ENCODE assay signal across 8 cellular contexts in the genomic region with DNA sequence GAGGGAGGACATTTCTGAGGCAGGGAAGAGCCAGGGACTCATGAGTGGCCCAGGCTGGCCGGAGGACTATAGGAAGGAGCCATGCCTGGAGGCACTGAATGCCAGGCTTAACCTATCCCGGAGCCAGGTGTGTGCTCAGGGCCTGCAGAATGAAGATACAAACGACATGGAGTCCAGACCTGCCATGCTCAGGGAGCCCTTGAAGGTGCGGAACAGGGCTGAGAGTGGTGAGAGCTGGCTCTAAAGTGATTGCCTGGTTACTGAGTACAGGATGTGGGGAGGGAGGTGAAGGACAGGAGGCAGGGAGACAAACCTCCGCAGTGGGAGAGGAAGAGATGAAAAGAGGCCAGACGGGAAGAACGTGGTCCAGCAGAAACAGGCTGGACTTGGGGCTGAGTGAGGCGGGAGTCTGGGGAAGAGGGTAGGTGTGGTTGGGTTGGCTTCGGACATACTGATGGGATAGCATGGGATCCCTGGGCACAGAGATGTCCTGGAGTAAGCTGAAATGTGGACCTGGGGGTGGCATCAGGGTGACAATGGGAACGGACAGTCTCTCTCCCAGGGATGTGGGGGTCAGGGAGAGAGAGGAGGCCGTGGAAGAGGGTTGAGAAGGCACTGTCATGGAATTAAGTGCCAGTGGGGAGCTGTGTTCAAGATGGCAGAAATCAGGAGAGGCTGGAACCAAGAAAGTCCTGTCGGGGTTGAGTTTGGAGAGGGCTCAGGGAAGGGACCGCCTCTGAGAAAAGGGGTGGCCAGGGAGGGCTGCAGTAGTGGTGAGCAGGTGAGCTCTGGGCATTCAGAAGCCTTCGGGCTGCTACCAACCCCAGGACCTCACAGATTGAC. TPM values are rescaled to one million over a fixed set of nuclear protein-coding genes. Genes with fewer than 3 reads are reported as not detected.
DNase-seq lines count a peak whose midpoint lies in the region; ATAC-seq and TF ChIP-seq lines count a peak whose summit lies in the region.

No MANE protein-coding gene starts in this region.

- peaks cover 40% of the 10 kb centered on the region for H3K4me1 Mint-ChIP-seq in activated naive CD4-positive, alpha-beta T cell treated with anti-CD3 and anti-CD28 coated beads for 36 hours (ENCODE audit: low read depth)

- CTCF ChIA-PET in activated naive CD4-positive, alpha-beta T cell treated with anti-CD3 and anti-CD28 coated beads for 36 hours (lab: Charles Lee), result interaction anchor here (1.5 to 3.4 kb wide), 4 partner anchors 10 to 25 kb away, joined by 4 to 25 read pairs (median 11); no protein-coding TSS in a partner anchor

- intact Hi-C loops in activated naive CD4-positive, alpha-beta T cell treated with anti-CD3 and anti-CD28 coated beads for 36 hours (cut with micrococcal nuclease), result loop anchor here (1.0 to 5.0 kb wide), 5 partner anchors 10 to 195 kb away; a partner anchor contains a TSS
- intact Hi-C loops in ascending aorta (cut with DNase I) (loop anchor here (2.0 kb wide), 2 partner anchors 15 to 47 kb away; a partner anchor contains a TSS), right lobe of liver (cut with DNase I) (no loop called here), upper lobe of right lung (cut with DNase I) (no loop called here)

- TF ChIP-seq CTCF in ascending aorta (IDR thresholded peaks at IDR 0.05) (no peak), right lobe of liver (IDR thresholded peaks at IDR 0.05) (no peak), upper lobe of right lung (IDR thresholded peaks at IDR 0.05) (no peak)

- peak overlapping the region in 1 of 2 donors; percentile 76 for H3K4me3 ChIP-seq in ascending aorta
- H3K4me3 ChIP-seq in right lobe of liver, result peak overlapping the region in 1 of 3 donors; percentile 87
- H3K4me3 ChIP-seq in upper lobe of right lung, result peak overlapping the region; percentile 85

- peaks cover 40% of the 10 kb centered on the region for H3K36me3 Mint-ChIP-seq in activated naive CD4-positive, alpha-beta T cell treated with anti-CD3 and anti-CD28 coated beads for 36 hours (ENCODE audit: low read depth)

- H3K4me3 Mint-ChIP-seq in activated naive CD4-positive, alpha-beta T cell treated with anti-CD3 and anti-CD28 coated beads for 36 hours, result peak overlapping the region; percentile 71

- TF ChIP-seq POLR2A in right lobe of liver (IDR thresholded peaks at IDR 0.05), result no peak

- H3K9me3 Mint-ChIP-seq in activated naive CD4-positive, alpha-beta T cell treated with anti-CD3 and anti-CD28 coated beads for 36 hours, result no peaks in the 10 kb centered on the region

- H3K27ac ChIP-seq in ascending aorta (peak overlapping the region; percentile 91 to 98), right lobe of liver (peak overlapping the region; percentile 72 to 90 (median 81)), upper lobe of right lung (peak overlapping the region; percentile 96)

- peak; percentile 65 for DNase-seq in activated naive CD4-positive, alpha-beta T cell treated with anti-CD3 and anti-CD28 coated beads for 36 hours
- DNase-seq in activated naive CD4-positive, alpha-beta T cell treated with anti-CD3 and anti-CD28 coated beads, Interleukin-2, amount 50 U/mL, for 16 hours, result no peak
- DNase-seq in ascending aorta (ENCODE audit: low spot score in 2 of 2) (no peak), right lobe of liver (peak in 2 of 3 donors; percentile 28 to 51), upper lobe of right lung (no peak), NCI-H1436 treated with DMSO at 0.1 percent for 48 hours (lab: John Stamatoyannopoulos, UW) (no peak)

- H3K36me3 ChIP-seq in ascending aorta, result peaks cover 41 to 54% of the 10 kb centered on the region in 2 donors
- H3K36me3 ChIP-seq in right lobe of liver, result peaks cover 4 to 44% (median 18%) of the 10 kb centered on the region in 4 donors
- peaks cover 59% of the 10 kb centered on the region for H3K36me3 ChIP-seq in upper lobe of right lung

- H3K27me3 Mint-ChIP-seq in activated naive CD4-positive, alpha-beta T cell treated with anti-CD3 and anti-CD28 coated beads for 36 hours (ENCODE audit: low read depth), result no peaks in the 10 kb centered on the region

- no peaks in the 10 kb centered on the region for H3K27me3 ChIP-seq in ascending aorta
- H3K27me3 ChIP-seq in right lobe of liver, result no peaks in the 10 kb centered on the region
- no peaks in the 10 kb centered on the region for H3K27me3 ChIP-seq in upper lobe of right lung

- H3K27ac Mint-ChIP-seq in activated naive CD4-positive, alpha-beta T cell treated with anti-CD3 and anti-CD28 coated beads for 36 hours, result peak overlapping the region; percentile 96

- WGBS in right lobe of liver (ENCODE audit: insufficient coverage, low coverage, low lambda C conversion rate, missing lambda C conversion rate), result 51% methylated on average over 10 of the region's 14 CpGs

- H3K4me1 ChIP-seq in ascending aorta (peaks cover 14 to 38% of the 10 kb centered on the region in 2 donors), right lobe of liver (peaks cover 0 to 12% (median 4%) of the 10 kb centered on the region in 4 donors), upper lobe of right lung (peaks cover 55% of the 10 kb centered on the region)

- ATAC-seq in right lobe of liver (no peak), upper lobe of right lung (no peak), HG03196 (IDR thresholded peaks at IDR 0.05; ENCODE audit: unreplicated experiment) (no peak), HG03354 (IDR thresholded peaks at IDR 0.05; ENCODE audit: poor library complexity, severe bottlenecking, unreplicated experiment) (no peak)

- H3K9me3 ChIP-seq in ascending aorta (no peaks in the 10 kb centered on the region), right lobe of liver (no peaks in the 10 kb centered on the region), upper lobe of right lung (no peaks in the 10 kb centered on the region)

RNA-seq across cellular contexts. Expression of a gene that starts 1.5 kb away (rescaled TPM):
- 10 to 100 TPM; 56.2 to 61.9 TPM for total RNA-seq in activated naive CD4-positive, alpha-beta T cell treated with anti-CD3 and anti-CD28 coated beads for 36 hours
- total RNA-seq in ascending aorta (54.7 TPM), right lobe of liver (10 to 100 TPM in 4 of 6 experiments, 1 to 10 TPM in 2; 7.7 to 14.1 (median 10.4) TPM), upper lobe of right lung (59.4 TPM)

RNA-seq across cellular contexts. Expression of a gene that starts 15.8 kb away (rescaled TPM):
- total RNA-seq in activated naive CD4-positive, alpha-beta T cell treated with anti-CD3 and anti-CD28 coated beads for 36 hours, result 1 to 10 TPM; 4.1 to 5.4 TPM
- total RNA-seq in ascending aorta (30.9 TPM), right lobe of liver (10 to 100 TPM; 10.9 to 17.9 (median 14.5) TPM), upper lobe of right lung (36.4 TPM)

RNA-seq across cellular contexts. Expression of a gene that starts 21.3 kb away (rescaled TPM):
- total RNA-seq in activated naive CD4-positive, alpha-beta T cell treated with anti-CD3 and anti-CD28 coated beads for 36 hours, result 100 to 1,000 TPM; 293 to 295 TPM
- total RNA-seq in ascending aorta (65.3 TPM), right lobe of liver (10 to 100 TPM; 24.5 to 43.9 (median 28.5) TPM), upper lobe of right lung (98.4 TPM)

Comparison
In these comparisons a context has a peak if more than half of its experiments do, and no peak if none do; other contexts are left out.
1. DNase-seq: peak in activated naive CD4-positive, alpha-beta T cell treated with anti-CD3 and anti-CD28 coated beads for 36 hours (single experiment) and right lobe of liver (2 of 3); none in activated naive CD4-positive, alpha-beta T cell treated with anti-CD3 and anti-CD28 coated beads, Interleukin-2, amount 50 U/mL, for 16 hours (single experiment), ascending aorta (0 of 2), upper lobe of right lung (single experiment) and NCI-H1436 treated with DMSO at 0.1 percent for 48 hours (single experiment).
2. intact Hi-C loops: an anchor here in activated naive CD4-positive, alpha-beta T cell treated with anti-CD3 and anti-CD28 coated beads for 36 hours (1.0 to 5.0 kb wide) and ascending aorta (2.0 kb wide); none called in right lobe of liver and upper lobe of right lung.
3. Peak in every context shown above with its lines, with median percentiles within 50 percentile points of each other: H3K27ac ChIP-seq.